Comparison of ENCODE assay signal across 8 cellular contexts in the genomic region with DNA sequence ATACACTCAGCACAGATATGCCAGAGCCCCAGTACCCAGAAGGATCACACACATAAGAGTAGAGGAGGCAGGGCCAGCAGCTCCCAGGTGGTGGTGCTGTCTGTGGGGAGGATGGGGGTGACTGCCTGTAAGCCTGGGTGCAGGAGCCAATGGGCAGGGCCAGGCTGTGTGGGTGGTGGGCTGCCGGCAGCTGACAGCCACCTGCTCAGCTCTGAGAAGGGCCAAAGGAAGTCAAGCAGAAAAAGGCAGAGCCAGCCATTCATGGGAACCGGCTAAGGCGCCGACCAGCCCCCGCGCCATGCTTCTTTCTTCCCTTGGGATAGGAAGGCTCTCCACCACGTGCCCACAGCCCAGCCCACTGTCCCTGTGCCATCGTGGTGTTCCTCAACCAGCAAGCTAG. TPM values are rescaled to one million over a fixed set of nuclear protein-coding genes. Genes with fewer than 3 reads are reported as not detected.
DNase-seq lines count a peak whose midpoint lies in the region; ATAC-seq and TF ChIP-seq lines count a peak whose summit lies in the region.

No MANE protein-coding gene starts in this region.

- peaks cover 0 to 14% of the 10 kb centered on the region in 2 donors for H3K36me3 Mint-ChIP-seq in naive B cell

- no peaks in the 10 kb centered on the region for H3K27me3 Mint-ChIP-seq in naive B cell

- peak overlapping the region; percentile 93 to 99 (median 98) for H3K27ac Mint-ChIP-seq in naive B cell

- H3K4me1 Mint-ChIP-seq in naive B cell, result peaks cover 85 to 99% (median 99%) of the 10 kb centered on the region in 3 donors

- no peaks in the 10 kb centered on the region for H3K9me2 ChIP-seq in Loucy (replicated peaks; ENCODE audit: low read depth, low read length)

- ATAC-seq in GM21390 (IDR thresholded peaks at IDR 0.05; ENCODE audit: unreplicated experiment), result peak; percentile 61
- ATAC-seq in naive B cell (ENCODE audit: low read depth in 2 of 2), result peak; percentile 60 to 64
- ATAC-seq in HG03097 (IDR thresholded peaks at IDR 0.05; ENCODE audit: low FRiP score, unreplicated experiment), result no peak

- H3K79me2 ChIP-seq in Loucy (ENCODE audit: insufficient read depth, low read length), result peaks cover 97% of the 10 kb centered on the region

- peak overlapping the region; percentile 50 for H3K4me2 ChIP-seq in Loucy (ENCODE audit: low read depth, low read length, poor library complexity, severe bottlenecking)

- no peaks in the 10 kb centered on the region for H3F3A ChIP-seq in Loucy (ENCODE audit: low read depth)

- H3K4me1 ChIP-seq in Loucy (ENCODE audit: insufficient read depth, low read length, poor library complexity, severe bottlenecking), result peaks cover 72% of the 10 kb centered on the region

- in situ Hi-C loops in GM13976 (cut with MboI; ENCODE audit: low sequenced_read_pairs, unreplicated experiment), result no loop called here

- peaks cover 32% of the 10 kb centered on the region for H4K20me1 ChIP-seq in Loucy (ENCODE audit: insufficient read depth, low read length, poor library complexity, severe bottlenecking)

- peak; percentile 20 for TF ChIP-seq CTCF in GM13976 (IDR thresholded peaks at IDR 0.05; ENCODE audit: borderline replicate concordance, control extremely low read depth, extremely low read depth, insufficient read depth, missing control alignments)
- TF ChIP-seq CTCF in Loucy (conservative IDR thresholded peaks at IDR 0.05; ENCODE audit: low read length), result peak; percentile 36

- H3K27me3 ChIP-seq in Loucy (ENCODE audit: insufficient read depth, low read length, poor library complexity, severe bottlenecking), result no peaks in the 10 kb centered on the region

- H3K9me3 Mint-ChIP-seq in naive B cell, result no peaks in the 10 kb centered on the region

- no peak overlapping the region for H2AFZ ChIP-seq in Loucy (ENCODE audit: low read length)

- peak; percentile 75 for DNase-seq in GM13976 (ENCODE audit: low spot score)
- DNase-seq in naive B cell, result peak; percentile 61
- no peak for DNase-seq in DMS153 treated with DMSO at 0.1 percent for 48 hours (lab: John Stamatoyannopoulos, UW; ENCODE audit: unreplicated experiment)
- DNase-seq in NCI-H2227 treated with DMSO at 0.1 percent for 48 hours (lab: John Stamatoyannopoulos, UW), result no peak
- DNase-seq in medulla oblongata (ENCODE audit: extremely low spot score), result no peak

- no peaks in the 10 kb centered on the region for H3K36me3 ChIP-seq in Loucy (ENCODE audit: insufficient read depth, low read length)

- H3K4me3 ChIP-seq in Loucy (ENCODE audit: low read length, poor library complexity, severe bottlenecking), result no peak overlapping the region

- peak overlapping the region; percentile 19 for H3K9ac ChIP-seq in Loucy (ENCODE audit: low read depth, low read length, poor library complexity, severe bottlenecking)

- H3K4me3 Mint-ChIP-seq in naive B cell, result peak overlapping the region; percentile 69 to 92 (median 82)

- no peaks in the 10 kb centered on the region for H3K9me3 ChIP-seq in Loucy (ENCODE audit: insufficient read depth, low read depth, low read length)

RNA-seq across cellular contexts. Expression of gene PIK3C2B, which starts 14.1 kb away (rescaled TPM):
- polyA plus RNA-seq in naive B cell (ENCODE audit: low read depth in 6 of 6), result 10 to 100 TPM in 3 of 6 donors, 1 to 10 TPM in 2, not detected in 1; 8.5 to 16.9 (median 10.6) TPM

RNA-seq across cellular contexts. Expression of gene MDM4, which starts 35.7 kb away (rescaled TPM):
- 10 to 100 TPM; 12.6 to 50.8 (median 28.2) TPM for polyA plus RNA-seq in naive B cell (ENCODE audit: low read depth in 6 of 6)

Comparison
In these comparisons a context has a peak if more than half of its experiments do, and no peak if none do; other contexts are left out.
1. DNase-seq: peak in GM13976 (single experiment) and naive B cell (single experiment); none in DMS153 treated with DMSO at 0.1 percent for 48 hours (single experiment), NCI-H2227 treated with DMSO at 0.1 percent for 48 hours (single experiment) and medulla oblongata (single experiment).